Comparison of ENCODE assay signal across 1 cellular context in the genomic region with DNA sequence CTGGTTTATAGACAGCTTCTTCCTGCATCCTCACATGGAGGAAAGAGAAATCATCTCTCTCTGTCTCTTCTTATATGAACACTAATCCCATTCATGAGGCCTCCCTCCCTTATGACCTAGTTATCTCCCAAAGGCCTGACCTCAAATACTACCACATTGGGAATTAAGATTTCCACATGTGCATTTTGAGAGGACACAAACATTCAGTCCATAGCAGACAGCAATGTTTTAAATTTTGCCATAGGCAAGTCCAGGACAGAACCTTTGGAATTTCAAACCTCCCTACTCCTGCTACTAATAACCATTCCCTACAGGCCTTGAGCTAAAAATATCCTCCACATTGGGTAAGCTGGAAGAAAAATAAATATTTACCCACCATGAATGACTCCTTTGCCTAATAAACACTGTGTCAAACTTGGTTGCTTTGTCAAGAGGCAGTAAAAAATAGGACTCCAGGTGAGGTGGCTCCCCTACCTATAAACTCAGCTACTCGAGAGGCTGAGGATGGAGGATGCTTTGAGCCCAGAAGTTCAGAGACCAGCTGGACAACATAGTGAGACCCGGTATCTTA.
TF ChIP-seq lines count a peak whose summit lies in the region.

No MANE protein-coding gene starts in this region.

TF ChIP-seq in HepG2, 621 proteins besides CTCF, POLR2A, EP300 and RAD21 (continued from another document and continues in another):
- TF ChIP-seq ETS1 (CRISPR knock-in tag; IDR thresholded peaks at IDR 0.05), result no peak
- no peak for TF ChIP-seq SP5 (CRISPR knock-in tag; IDR thresholded peaks at IDR 0.05; ENCODE audit: borderline replicate concordance, low read depth)
- TF ChIP-seq ZBTB42 (CRISPR knock-in tag; IDR thresholded peaks at IDR 0.05), result no peak
- TF ChIP-seq TRIM22 (IDR thresholded peaks at IDR 0.05), result no peak
- no peak for TF ChIP-seq TIGD3 (CRISPR knock-in tag; IDR thresholded peaks at IDR 0.05; ENCODE audit: borderline replicate concordance)
- TF ChIP-seq CREB1 (IDR thresholded peaks at IDR 0.05), result no peak
- no peak for TF ChIP-seq CREB1 (CRISPR knock-in tag; IDR thresholded peaks at IDR 0.05)
- TF ChIP-seq REL (CRISPR knock-in tag; conservative IDR thresholded peaks at IDR 0.05), result no peak
- 0 out of 2 replicates have a peak, but pooled peaks have one; percentile 23 for TF ChIP-seq ARNTL (CRISPR knock-in tag; IDR thresholded peaks at IDR 0.05)
- peak; percentile 92 for TF ChIP-seq MIXL1 (CRISPR knock-in tag; IDR thresholded peaks at IDR 0.05)
- TF ChIP-seq CSRNP2 (CRISPR knock-in tag; conservative IDR thresholded peaks at IDR 0.05; ENCODE audit: low read depth), result no peak
- TF ChIP-seq LCORL (IDR thresholded peaks at IDR 0.05), result peak; percentile 32; the same call in 1 of the 2 replicates
- TF ChIP-seq LCORL (CRISPR knock-in tag; IDR thresholded peaks at IDR 0.05), result peak; percentile 79
- TF ChIP-seq SNAI1 (CRISPR knock-in tag; IDR thresholded peaks at IDR 0.05; ENCODE audit: borderline replicate concordance), result no peak
- TF ChIP-seq ZNF281 (CRISPR knock-in tag; IDR thresholded peaks at IDR 0.05; ENCODE audit: borderline replicate concordance), result no peak
- no peak for TF ChIP-seq PREB (CRISPR knock-in tag; IDR thresholded peaks at IDR 0.05)
- no peak for TF ChIP-seq ZNF546 (CRISPR knock-in tag; conservative IDR thresholded peaks at IDR 0.05)
- TF ChIP-seq REPIN1 (CRISPR knock-in tag; IDR thresholded peaks at IDR 0.05; ENCODE audit: borderline replicate concordance, low read depth), result no peak
- no peak for TF ChIP-seq IKZF1 (IDR thresholded peaks at IDR 0.05)
- TF ChIP-seq HOXA9 (CRISPR knock-in tag; IDR thresholded peaks at IDR 0.05; ENCODE audit: borderline replicate concordance), result no peak
- no peak for TF ChIP-seq PLSCR1 (CRISPR knock-in tag; IDR thresholded peaks at IDR 0.05; ENCODE audit: borderline replicate concordance)
- no peak; the same call in 2 of the 3 replicates for TF ChIP-seq MXI1 (IDR thresholded peaks at IDR 0.05; ENCODE audit: borderline replicate concordance, low read depth, low read length)
- TF ChIP-seq, protein P1, sequence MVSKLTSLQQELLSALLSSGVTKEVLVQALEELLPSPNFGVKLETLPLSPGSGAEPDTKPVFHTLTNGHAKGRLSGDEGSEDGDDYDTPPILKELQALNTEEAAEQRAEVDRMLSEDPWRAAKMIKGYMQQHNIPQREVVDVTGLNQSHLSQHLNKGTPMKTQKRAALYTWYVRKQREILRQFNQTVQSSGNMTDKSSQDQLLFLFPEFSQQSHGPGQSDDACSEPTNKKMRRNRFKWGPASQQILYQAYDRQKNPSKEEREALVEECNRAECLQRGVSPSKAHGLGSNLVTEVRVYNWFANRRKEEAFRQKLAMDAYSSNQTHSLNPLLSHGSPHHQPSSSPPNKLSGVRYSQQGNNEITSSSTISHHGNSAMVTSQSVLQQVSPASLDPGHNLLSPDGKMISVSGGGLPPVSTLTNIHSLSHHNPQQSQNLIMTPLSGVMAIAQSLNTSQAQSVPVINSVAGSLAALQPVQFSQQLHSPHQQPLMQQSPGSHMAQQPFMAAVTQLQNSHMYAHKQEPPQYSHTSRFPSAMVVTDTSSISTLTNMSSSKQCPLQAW (CRISPR knock-in tag; IDR thresholded peaks at IDR 0.05), result peak; percentile 51
- TF ChIP-seq FOXJ3 (CRISPR knock-in tag; IDR thresholded peaks at IDR 0.05; ENCODE audit: borderline replicate concordance), result peak; percentile 68; the same call in 1 of the 2 replicates
- TF ChIP-seq ZNF101 (CRISPR knock-in tag; IDR thresholded peaks at IDR 0.05; ENCODE audit: borderline replicate concordance, low read depth), result no peak
- 0 out of 2 replicates have a peak, but pooled peaks have one; percentile 23 for TF ChIP-seq ELF3 (CRISPR knock-in tag; IDR thresholded peaks at IDR 0.05)
- no peak for TF ChIP-seq HNF1A (IDR thresholded peaks at IDR 0.05; ENCODE audit: low read depth)
- TF ChIP-seq HNF1A (CRISPR knock-in tag; IDR thresholded peaks at IDR 0.05; ENCODE audit: borderline replicate concordance), result peak; percentile 44; the same call in 1 of the 2 replicates
- TF ChIP-seq ZNF124 (CRISPR knock-in tag; IDR thresholded peaks at IDR 0.05), result no peak
- no peak for TF ChIP-seq ARNT (IDR thresholded peaks at IDR 0.05)
- no peak for TF ChIP-seq U2AF2 (IDR thresholded peaks at IDR 0.05; ENCODE audit: low read depth, low read length)
- no peak for TF ChIP-seq ZNF574 (CRISPR knock-in tag; IDR thresholded peaks at IDR 0.05)
- TF ChIP-seq, protein P2, sequence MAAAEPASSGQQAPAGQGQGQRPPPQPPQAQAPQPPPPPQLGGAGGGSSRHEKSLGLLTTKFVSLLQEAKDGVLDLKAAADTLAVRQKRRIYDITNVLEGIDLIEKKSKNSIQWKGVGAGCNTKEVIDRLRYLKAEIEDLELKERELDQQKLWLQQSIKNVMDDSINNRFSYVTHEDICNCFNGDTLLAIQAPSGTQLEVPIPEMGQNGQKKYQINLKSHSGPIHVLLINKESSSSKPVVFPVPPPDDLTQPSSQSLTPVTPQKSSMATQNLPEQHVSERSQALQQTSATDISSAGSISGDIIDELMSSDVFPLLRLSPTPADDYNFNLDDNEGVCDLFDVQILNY (CRISPR knock-in tag; conservative IDR thresholded peaks at IDR 0.05), result no peak
- TF ChIP-seq ZNF879 (CRISPR knock-in tag; IDR thresholded peaks at IDR 0.05), result no peak
- TF ChIP-seq SRF (IDR thresholded peaks at IDR 0.05; ENCODE audit: low read depth, low read length), result no peak
- no peak for TF ChIP-seq RFX1 (IDR thresholded peaks at IDR 0.05)
- peak; percentile 100 for TF ChIP-seq MEF2D (CRISPR knock-in tag; IDR thresholded peaks at IDR 0.05)
